In the genomic region with DNA sequence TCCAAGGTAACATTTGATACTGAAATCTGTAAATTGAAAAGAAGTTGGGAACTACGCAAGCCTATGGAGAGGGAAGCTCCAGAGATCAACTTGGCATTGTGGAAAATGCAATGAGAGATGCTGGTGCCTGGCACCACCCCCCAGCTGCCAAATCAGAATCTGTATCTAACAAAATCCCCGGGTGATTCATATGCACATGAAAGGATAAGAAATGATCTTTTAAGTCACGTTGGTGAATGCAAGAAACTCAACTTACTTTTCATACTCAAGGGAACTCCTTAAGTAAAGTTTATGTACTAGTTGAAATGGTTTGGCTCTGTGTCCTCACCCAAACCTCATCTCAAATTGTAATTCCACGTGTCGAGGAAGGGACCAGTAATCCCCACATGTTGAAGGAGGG, we compare ENCODE assay signal across 8 cellular contexts.
"Had no signal": no experiment of that assay in that cellular context is flagged by ENCODE, and none has a peak within 500 bp of the region (broad histone marks: within the 10 kb centered on the region; RNA-seq: fewer than 3 reads in every experiment).

No MANE protein-coding gene starts in this region.

- H3K4me1 ChIP-seq: HAP-1 had no signal

- DNase-seq: GM23248, GOT3, H7, HFFc6, IMR-90 had no signal

- H3K4me3 Mint-ChIP-seq: HFFc6 had no signal

- H3K36me3 ChIP-seq: HAP-1 had no signal

- H3K9me3 ChIP-seq: HAP-1 had no signal

- H3K27ac Mint-ChIP-seq: HFFc6 had no signal

- H3K27ac ChIP-seq: GM23248 had no signal

- H3K4me3 ChIP-seq: GM23248, HAP-1, K562 had no signal

- ATAC-seq: HCT116, K562 had no signal
